10 cellular contexts compared by ENCODE assay signal in genomic region chrY:19075471-19076253, GRCh38.
DNase-seq lines count a peak whose midpoint lies in the region; ATAC-seq and TF ChIP-seq lines count a peak whose summit lies in the region.
"Had no signal": no experiment of that assay in that cellular context is flagged by ENCODE, and none has a peak within 500 bp of the region (broad histone marks: within the 10 kb centered on the region; RNA-seq: fewer than 3 reads in every experiment).

No MANE protein-coding gene starts in this region.

- H3K4me1 ChIP-seq in iPS DF 6.9 (ENCODE audit: control insufficient read depth, insufficient read depth, low read length), result no peaks in the 10 kb centered on the region
- H3K4me1 ChIP-seq in thoracic aorta (ENCODE audit: control insufficient read depth in 1 of 2, low read depth in 2 of 2), result no peaks in the 10 kb centered on the region
- no peaks in the 10 kb centered on the region for H3K4me1 ChIP-seq in H9 (ENCODE audit: insufficient read depth, low read length)
- H3K4me1 ChIP-seq: SJSA1 had no signal

- H4K8ac ChIP-seq in H9 (replicated peaks; ENCODE audit: insufficient read length, low read depth, low read length), result no peak overlapping the region

- H3K9me3 Mint-ChIP-seq in activated T-helper 17 cell treated with anti-CD3 and anti-CD28 coated beads, Interleukin-2, amount 50 U/mL, for 72 hours, result no peaks in the 10 kb centered on the region
- no peaks in the 10 kb centered on the region for H3K9me3 Mint-ChIP-seq in H9
- H3K9me3 Mint-ChIP-seq: CD4-positive, CD25-positive, alpha-beta regulatory T cell had no signal

- H3K27me3 Mint-ChIP-seq in activated T-helper 17 cell treated with anti-CD3 and anti-CD28 coated beads, Interleukin-2, amount 50 U/mL, for 72 hours, result peaks cover 7% of the 10 kb centered on the region
- no peaks in the 10 kb centered on the region for H3K27me3 Mint-ChIP-seq in H9 (ENCODE audit: low read depth)

- H3K4ac ChIP-seq in H9 (ENCODE audit: low read depth, low read length), result no peak overlapping the region

- H3K27ac ChIP-seq in iPS DF 6.9 (ENCODE audit: low read length) (no peak overlapping the region), thoracic aorta (peak overlapping the region; percentile 79 to 80), H9 (ENCODE audit: insufficient read length, low read depth, low read length) (no peak overlapping the region)
- H3K27ac ChIP-seq: SJSA1 had no signal

- no peak overlapping the region for H3K14ac ChIP-seq in H9 (ENCODE audit: insufficient read depth, low read length)

- no peak overlapping the region for H3T11ph ChIP-seq in H9 (ENCODE audit: low read length)

- no peak overlapping the region for H4K91ac ChIP-seq in H9 (ENCODE audit: insufficient read length, low read depth, low read length)

- H3K4me2 ChIP-seq in H9 (ENCODE audit: insufficient read depth, insufficient read length, low read length), result no peak overlapping the region

- peak; percentile 59 for ATAC-seq in activated T-helper 17 cell treated with anti-CD3 and anti-CD28 coated beads, Interleukin-2, amount 50 U/mL, for 72 hours (replicated peaks)
- peak; percentile 74 for ATAC-seq in thoracic aorta (ENCODE audit: insufficient number of reproducible peaks, low FRiP score, low read depth)
- ATAC-seq in HG03139 (IDR thresholded peaks at IDR 0.05; ENCODE audit: unreplicated experiment), result no peak
- no peak for ATAC-seq in GM21390 (IDR thresholded peaks at IDR 0.05; ENCODE audit: unreplicated experiment)

- no peaks in the 10 kb centered on the region for H3K36me3 ChIP-seq in iPS DF 6.9 (ENCODE audit: control insufficient read depth, insufficient read depth, low read length)
- no peaks in the 10 kb centered on the region for H3K36me3 ChIP-seq in thoracic aorta
- H3K36me3 ChIP-seq: SJSA1 had no signal

- no peak overlapping the region for H3K18ac ChIP-seq in H9 (ENCODE audit: insufficient read length, low read depth, low read length)

- H3K9ac ChIP-seq in H9 (ENCODE audit: extremely low read depth, insufficient read length, low read length), result no peak overlapping the region

- H3K4me1 Mint-ChIP-seq in activated T-helper 17 cell treated with anti-CD3 and anti-CD28 coated beads, Interleukin-2, amount 50 U/mL, for 72 hours, result no peaks in the 10 kb centered on the region
- no peaks in the 10 kb centered on the region for H3K4me1 Mint-ChIP-seq in H9
- H3K4me1 Mint-ChIP-seq: CD4-positive, CD25-positive, alpha-beta regulatory T cell had no signal

- H3K9me3 ChIP-seq in iPS DF 6.9 (ENCODE audit: control insufficient read depth, insufficient read depth, low read length) (no peaks in the 10 kb centered on the region), thoracic aorta (no peaks in the 10 kb centered on the region), H9 (ENCODE audit: control insufficient read depth, low read depth, low read length) (no peaks in the 10 kb centered on the region)
- H3K9me3 ChIP-seq: SJSA1 had no signal

- H2AFZ ChIP-seq in H9 (ENCODE audit: low read length), result no peak overlapping the region

- H3K56ac ChIP-seq in H9 (ENCODE audit: insufficient read length, low read depth, low read length), result no peak overlapping the region

- H2BK20ac ChIP-seq in H9 (ENCODE audit: low read depth, low read length, poor library complexity, severe bottlenecking), result no peak overlapping the region

- H3K4me3 ChIP-seq in iPS DF 6.9 (ENCODE audit: low read length) (peak overlapping the region; percentile 52; the same call in 1 of the 2 replicates), thoracic aorta (peak overlapping the region; percentile 80)
- H3K4me3 ChIP-seq: SJSA1 had no signal

- H3K79me2 ChIP-seq in H9 (ENCODE audit: insufficient read depth, low read length), result no peaks in the 10 kb centered on the region

- H4K5ac ChIP-seq in H9 (ENCODE audit: insufficient read length, low read depth, low read length), result no peak overlapping the region

- no peak overlapping the region for H3K23ac ChIP-seq in H9 (ENCODE audit: insufficient read length, low read depth, low read length)

- H2BK15ac ChIP-seq in H9 (ENCODE audit: low read depth, low read length), result no peak overlapping the region

- peak; percentile 60 for DNase-seq in activated CD8-positive, alpha-beta memory T cell treated with anti-CD3 and anti-CD28 coated beads, Interleukin-2, amount 50 U/mL, for 48 hours
- no peak for DNase-seq in activated CD8-positive, alpha-beta memory T cell treated with anti-CD3 and anti-CD28 coated beads, Interleukin-2, amount 50 U/mL, for 4 hours
- DNase-seq in iPS DF 6.9 (ENCODE audit: low read depth, low spot score), result peak; percentile 31
- DNase-seq in thoracic aorta (ENCODE audit: low spot score), result peak; percentile 41
- no peak for DNase-seq in H9
- DNase-seq: CD4-positive, CD25-positive, alpha-beta regulatory T cell had no signal

- H3K27ac Mint-ChIP-seq in activated T-helper 17 cell treated with anti-CD3 and anti-CD28 coated beads, Interleukin-2, amount 50 U/mL, for 72 hours, result no peak overlapping the region
- no peak overlapping the region for H3K27ac Mint-ChIP-seq in H9
- H3K27ac Mint-ChIP-seq: CD4-positive, CD25-positive, alpha-beta regulatory T cell had no signal

- no peak overlapping the region for H2BK12ac ChIP-seq in H9 (ENCODE audit: insufficient read length, low read depth, low read length)

- H2AK5ac ChIP-seq in H9 (ENCODE audit: insufficient read length, low read length), result no peak overlapping the region

- no peaks in the 10 kb centered on the region for H3K36me3 Mint-ChIP-seq in activated T-helper 17 cell treated with anti-CD3 and anti-CD28 coated beads, Interleukin-2, amount 50 U/mL, for 72 hours (ENCODE audit: low read depth)
- no peaks in the 10 kb centered on the region for H3K36me3 Mint-ChIP-seq in H9 (ENCODE audit: insufficient read depth in 1 of 3, low read depth in 3 of 3)
- H3K36me3 Mint-ChIP-seq: CD4-positive, CD25-positive, alpha-beta regulatory T cell had no signal

- no peak overlapping the region for H2BK5ac ChIP-seq in H9 (ENCODE audit: insufficient read length, low read length)

- H3K23me2 ChIP-seq in H9 (ENCODE audit: insufficient read length, low read depth, low read length, poor library complexity, severe bottlenecking), result no peaks in the 10 kb centered on the region

- TF ChIP-seq CTCF in thoracic aorta (IDR thresholded peaks at IDR 0.05) (no peak), H9 (conservative IDR thresholded peaks at IDR 0.05) (no peak)

- peak overlapping the region; percentile 71 for H3K4me3 Mint-ChIP-seq in activated T-helper 17 cell treated with anti-CD3 and anti-CD28 coated beads, Interleukin-2, amount 50 U/mL, for 72 hours
- no peak overlapping the region for H3K4me3 Mint-ChIP-seq in H9

- H3K79me1 ChIP-seq in H9 (ENCODE audit: insufficient read depth, low read depth, low read length, poor library complexity, severe bottlenecking), result no peaks in the 10 kb centered on the region

- H3K27me3 ChIP-seq in iPS DF 6.9 (ENCODE audit: control insufficient read depth, insufficient read depth, low read length) (no peaks in the 10 kb centered on the region), thoracic aorta (replicated peaks; ENCODE audit: insufficient read depth) (no peaks in the 10 kb centered on the region), H9 (ENCODE audit: insufficient read depth, low read length) (no peaks in the 10 kb centered on the region)
- H3K27me3 ChIP-seq: SJSA1 had no signal

- no peaks in the 10 kb centered on the region for H4K20me1 ChIP-seq in H9 (ENCODE audit: control insufficient read depth, insufficient read depth, insufficient read length)

- WGBS in iPS DF 6.9 (ENCODE audit: insufficient coverage, insufficient read length), result no CpG with 5 or more reads among the region's 28 CpGs
- no CpG with 5 or more reads among the region's 28 CpGs for WGBS in H9 (ENCODE audit: extremely low coverage, insufficient read length, low lambda C conversion rate)

- H2BK120ac ChIP-seq in H9 (ENCODE audit: low read depth, low read length, poor library complexity, severe bottlenecking), result no peak overlapping the region

Comparison
In these comparisons a context has a peak if more than half of its experiments do, and no peak if none do; other contexts are left out.
1. DNase-seq: peak in activated CD8-positive, alpha-beta memory T cell treated with anti-CD3 and anti-CD28 coated beads, Interleukin-2, amount 50 U/mL, for 48 hours (single experiment), iPS DF 6.9 (single experiment) and thoracic aorta (single experiment); none in activated CD8-positive, alpha-beta memory T cell treated with anti-CD3 and anti-CD28 coated beads, Interleukin-2, amount 50 U/mL, for 4 hours (single experiment) and H9 (single experiment).
2. ATAC-seq: peak in activated T-helper 17 cell treated with anti-CD3 and anti-CD28 coated beads, Interleukin-2, amount 50 U/mL, for 72 hours (single experiment) and thoracic aorta (single experiment); none in HG03139 (single experiment) and GM21390 (single experiment).
3. H3K27ac ChIP-seq: peak in thoracic aorta (2 of 2); none in iPS DF 6.9 (single experiment) and H9 (single experiment).